Comparison of ENCODE assay signal across 30 cellular contexts in genomic region chr3:161430307-161430706, GRCh38. TPM values are rescaled to one million over a fixed set of nuclear protein-coding genes. Genes with fewer than 3 reads are reported as not detected.
"Had no signal": no experiment of that assay in that cellular context is flagged by ENCODE, and none has a peak within 500 bp of the region (broad histone marks: within the 10 kb centered on the region; RNA-seq: fewer than 3 reads in every experiment).

No MANE protein-coding gene starts in this region.

- DNase-seq: activated CD4-positive, alpha-beta T cell treated with anti-CD3 and anti-CD28 coated beads for 36 hours; activated CD4-positive, alpha-beta T cell treated with anti-CD3 and anti-CD28 coated beads, Interleukin-2, amount 50 U/mL, for 48 hours; activated CD8-positive, alpha-beta memory T cell treated with anti-CD3 and anti-CD28 coated beads, Interleukin-2, amount 10 ng/mL, durations not matched to agents 7 days and 5 days; activated effector memory CD4-positive, alpha-beta T cell treated with anti-CD3 and anti-CD28 coated beads, Interleukin-2, amount 50 U/mL, for 16 hours; activated naive CD4-positive, alpha-beta T cell treated with Interleukin-2 at 50 U/mL for 16 hours; activated naive CD8-positive, alpha-beta T cell treated with anti-CD3 and anti-CD28 coated beads, Interleukin-2, amount 50 U/mL, for 24 hours; activated T-cell treated with anti-CD3 and anti-CD28 coated beads, Interleukin-2, amount 50 U/mL, for 24 hours; amniotic stem cell; body of pancreas; central memory CD4-positive, alpha-beta T cell; NCI-H1092; NCI-H1417; NCI-H1930; NCI-H2107; NCI-H510A treated with DMSO at 0.1 percent for 48 hours; NCI-H69; NK-92 treated with Interleukin-12 subunit alpha and Interleukin-12 subunit beta, amount 100 ng/mL, for 24 hours; OCI-M1; RPMI8226; SK-N-SH; T-helper 1 cell had no signal

- H3K36me3 Mint-ChIP-seq: activated CD8-positive, alpha-beta memory T cell treated with anti-CD3 and anti-CD28 coated beads, Interleukin-2, amount 10 ng/mL, durations not matched to agents 7 days and 5 days; activated naive CD4-positive, alpha-beta T cell treated with anti-CD3 and anti-CD28 coated beads, Interleukin-2, amount 50 U/mL, for 72 hours had no signal

- ATAC-seq: activated CD4-positive, alpha-beta T cell treated with anti-CD3 and anti-CD28 coated beads for 36 hours; activated CD8-positive, alpha-beta memory T cell treated with anti-CD3 and anti-CD28 coated beads, Interleukin-2, amount 10 ng/mL, durations not matched to agents 7 days and 5 days; activated naive CD4-positive, alpha-beta T cell treated with anti-CD3 and anti-CD28 coated beads, Interleukin-2, amount 50 U/mL, for 72 hours; activated naive CD8-positive, alpha-beta T cell treated with anti-CD3 and anti-CD28 coated beads, Interleukin-2, amount 50 U/mL, for 24 hours; body of pancreas; Panc1; Right ventricle myocardium inferior had no signal

- H3K4me1 Mint-ChIP-seq: activated CD4-positive, alpha-beta T cell treated with anti-CD3 and anti-CD28 coated beads for 36 hours; activated CD8-positive, alpha-beta memory T cell treated with anti-CD3 and anti-CD28 coated beads, Interleukin-2, amount 10 ng/mL, durations not matched to agents 7 days and 5 days; activated naive CD8-positive, alpha-beta T cell treated with anti-CD3 and anti-CD28 coated beads, Interleukin-2, amount 50 U/mL, for 24 hours had no signal

- FAIRE-seq: bronchial epithelial cell had no signal

- H3K9me3 ChIP-seq: ascending aorta, body of pancreas, SK-N-SH had no signal

- H3K4me3 Mint-ChIP-seq: activated CD4-positive, alpha-beta T cell treated with anti-CD3 and anti-CD28 coated beads for 36 hours; activated CD8-positive, alpha-beta memory T cell treated with anti-CD3 and anti-CD28 coated beads, Interleukin-2, amount 10 ng/mL, durations not matched to agents 7 days and 5 days; activated naive CD8-positive, alpha-beta T cell treated with anti-CD3 and anti-CD28 coated beads, Interleukin-2, amount 50 U/mL, for 24 hours; activated T-cell treated with anti-CD3 and anti-CD28 coated beads, Interleukin-2, amount 50 U/mL, for 24 hours had no signal

- H3K36me3 ChIP-seq: ascending aorta had no signal

- H3K9ac ChIP-seq: KMS-11, SK-N-SH had no signal

- H3K4me2 ChIP-seq: KMS-11, SK-N-SH had no signal

- H3K27me3 ChIP-seq: ascending aorta, body of pancreas had no signal

- H3K27ac ChIP-seq: ascending aorta, body of pancreas, KMS-11, VCaP had no signal

- H3K9me3 Mint-ChIP-seq: activated naive CD4-positive, alpha-beta T cell treated with anti-CD3 and anti-CD28 coated beads, Interleukin-2, amount 50 U/mL, for 72 hours; activated naive CD8-positive, alpha-beta T cell treated with anti-CD3 and anti-CD28 coated beads, Interleukin-2, amount 50 U/mL, for 24 hours; activated T-cell treated with anti-CD3 and anti-CD28 coated beads, Interleukin-2, amount 50 U/mL, for 24 hours had no signal

- H3K27ac Mint-ChIP-seq: activated CD4-positive, alpha-beta T cell treated with anti-CD3 and anti-CD28 coated beads for 36 hours; activated CD8-positive, alpha-beta memory T cell treated with anti-CD3 and anti-CD28 coated beads, Interleukin-2, amount 10 ng/mL, durations not matched to agents 7 days and 5 days; activated naive CD4-positive, alpha-beta T cell treated with anti-CD3 and anti-CD28 coated beads, Interleukin-2, amount 50 U/mL, for 72 hours; activated naive CD8-positive, alpha-beta T cell treated with anti-CD3 and anti-CD28 coated beads, Interleukin-2, amount 50 U/mL, for 24 hours; activated T-cell treated with anti-CD3 and anti-CD28 coated beads, Interleukin-2, amount 50 U/mL, for 24 hours had no signal

- H3K4me1 ChIP-seq: ascending aorta, body of pancreas had no signal

- H3K4me3 ChIP-seq: ascending aorta, body of pancreas had no signal

RNA-seq across cellular contexts. Expression of gene SPTSSB, which starts 59.0 kb away (rescaled TPM):
- total RNA-seq: activated CD4-positive, alpha-beta T cell treated with anti-CD3 and anti-CD28 coated beads for 36 hours; activated CD8-positive, alpha-beta memory T cell treated with anti-CD3 and anti-CD28 coated beads, Interleukin-2, amount 10 ng/mL, durations not matched to agents 7 days and 5 days; activated naive CD4-positive, alpha-beta T cell treated with anti-CD3 and anti-CD28 coated beads, Interleukin-2, amount 50 U/mL, for 72 hours; ascending aorta; MCF 10A; T-helper 2 cell treated with Interferon-gamma antibody and Interleukin-4, amounts not matched to agents 100 ng/mL and 5 ng/mL, for 36 hours had no signal
